Comparison of ENCODE assay signal across 1 cellular context in the genomic region with DNA sequence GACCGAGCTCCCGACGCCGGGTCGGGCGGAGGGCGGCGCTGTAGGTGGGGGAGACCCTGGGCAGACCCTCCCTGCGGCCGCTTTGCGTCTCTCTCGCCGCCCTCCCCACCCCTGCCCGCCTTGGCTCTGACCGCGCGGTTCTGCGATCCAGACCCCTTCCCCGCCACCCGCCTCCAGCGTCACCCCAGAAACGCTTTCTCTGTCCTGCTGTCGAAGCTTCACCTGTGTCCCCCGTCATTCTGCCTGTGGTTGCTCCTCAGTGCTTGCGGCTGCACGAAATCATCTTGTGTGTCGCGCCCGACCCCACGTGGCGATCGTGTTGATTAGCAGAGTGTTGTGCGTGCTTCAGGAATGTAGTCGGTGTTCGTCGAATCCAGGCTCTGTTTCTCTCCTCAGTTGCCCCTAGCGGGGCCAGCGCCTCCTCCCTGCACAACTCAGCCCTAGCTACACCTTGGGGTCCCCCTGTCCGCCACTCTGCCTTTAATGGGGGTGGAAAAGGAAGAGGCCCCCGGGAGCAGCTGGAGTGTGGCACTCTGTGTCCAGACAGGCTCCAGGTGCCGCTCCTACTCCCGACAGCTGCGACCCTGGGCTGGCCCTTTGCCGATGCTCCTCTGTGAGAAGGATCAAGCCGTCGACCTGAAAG.
TF ChIP-seq lines count a peak whose summit lies in the region.

No MANE protein-coding gene starts in this region.

TF ChIP-seq in SK-N-SH treated with all-trans-retinoic acid at 6 μM for 48 hours, 23 proteins besides CTCF, POLR2A, EP300 and RAD21 (continued from another document):
- no peak for TF ChIP-seq PPARA (CRISPR knock-in tag; IDR thresholded peaks at IDR 0.05; ENCODE audit: borderline replicate concordance)
- TF ChIP-seq ZNF8 (CRISPR knock-in tag; IDR thresholded peaks at IDR 0.05) = no peak
TF ChIP-seq in SK-N-SH treated with all-trans-retinoic acid at 6 μM for 48 hours: peak in this region for 0.
